In genomic region chr2:219001100-219001576, GRCh38 we compare ENCODE assay signal across 14 cellular contexts. TPM values are rescaled to one million over a fixed set of nuclear protein-coding genes. Genes with fewer than 3 reads are reported as not detected.
DNase-seq lines count a peak whose midpoint lies in the region; FAIRE-seq and TF ChIP-seq lines count a peak whose summit lies in the region.
"Had no signal": no experiment of that assay in that cellular context is flagged by ENCODE, and none has a peak within 500 bp of the region (broad histone marks: within the 10 kb centered on the region; RNA-seq: fewer than 3 reads in every experiment).

No MANE protein-coding gene starts in this region.

- POLR2A ChIA-PET in H1 (lab: Charles Lee; ENCODE audit: partially characterized antibody), result interaction anchor here (1.1 kb wide), 1 partner anchor 11 kb away, joined by 4 read pairs; no protein-coding TSS in a partner anchor

- H3K23ac ChIP-seq in H1 (ENCODE audit: insufficient read length), result no peak overlapping the region

- H2BK120ac ChIP-seq in H1 (replicated peaks; ENCODE audit: low read depth, low read length), result no peak overlapping the region

- H3K27me3 ChIP-seq in H7 (ENCODE audit: control insufficient read depth, insufficient read depth, low read length) (peaks cover 98% of the 10 kb centered on the region), H1 (replicated peaks in 1 of 4; ENCODE audit: control insufficient read depth in 3 of 4, extremely low read depth in 1 of 4, insufficient read depth in 3 of 4, low read length in 3 of 4) (peaks cover 80 to 97% (median 93%) of the 10 kb centered on the region in 4 experiments), neural progenitor cell (peaks cover 100% of the 10 kb centered on the region)

- H4K20me1 ChIP-seq in H1 (replicated peaks in 1 of 2; ENCODE audit: control insufficient read depth in 1 of 2, insufficient read depth in 2 of 2, low read length in 2 of 2) (peaks cover 5 to 9% of the 10 kb centered on the region in 2 experiments), neural progenitor cell (ENCODE audit: low read depth) (peaks cover 57% of the 10 kb centered on the region)

- peaks cover 23% of the 10 kb centered on the region for H3K4me1 Mint-ChIP-seq in neural progenitor cell

- H3K18ac ChIP-seq in H1 (ENCODE audit: extremely low read depth, low read length), result 0 out of 2 replicates have a peak overlapping the region, but pooled peaks have one; percentile 75

- H4K5ac ChIP-seq in H1 (ENCODE audit: insufficient read length, low read depth, low read length), result no peak overlapping the region

- DNase-seq in H7, result no peak
- no peak for DNase-seq in H1 (ENCODE audit: low read depth in 1 of 2, low spot score in 2 of 2)
- no peak for DNase-seq in neural progenitor cell (ENCODE audit: low spot score)
- no peak for DNase-seq in stimulated activated CD4-positive, alpha-beta T cell treated with anti-CD3 and anti-CD28 coated beads, Interleukin-15, amount 100 ng/mL, for 24 hours
- no peak for DNase-seq in cerebellar nuclear complex (lab: John Stamatoyannopoulos, UW)
- DNase-seq in NCI-H187 treated with DMSO at 0.1 percent for 48 hours (lab: John Stamatoyannopoulos, UW), result no peak
- no peak for DNase-seq in central memory CD4-positive, alpha-beta T cell
- DNase-seq: CD8-positive, alpha-beta memory T cell; OCI-M1 had no signal

- CTCF ChIA-PET in H1 (lab: Charles Lee; ENCODE audit: partially characterized antibody), result interaction anchor here (0.6 to 19.5 kb wide), 28 partner anchors 9 to 521 kb away, joined by 3 to 284 read pairs (median 8); partner anchors contain the start of genes CFAP65, CRYBA2, FEV and IHH

- H2BK5ac ChIP-seq in H1 (ENCODE audit: low read depth, low read length), result no peak overlapping the region

- no peak for TF ChIP-seq POLR2A in H1 (IDR thresholded peaks at IDR 0.05; ENCODE audit: control extremely low read depth in 1 of 2, low read depth in 2 of 2, low read length in 2 of 2)

- no peaks in the 10 kb centered on the region for H3K36me3 Mint-ChIP-seq in neural progenitor cell
- H3K36me3 Mint-ChIP-seq: brain had no signal

- no peak for TF ChIP-seq RAD21 in H1 (IDR thresholded peaks at IDR 0.05 in 1 of 2, conservative IDR thresholded peaks at IDR 0.05 in 1 of 2; ENCODE audit: low read depth in 2 of 2, low read length in 2 of 2)

- H2AFZ ChIP-seq in H1 (ENCODE audit: low read length) (no peak overlapping the region), neural progenitor cell (replicated peaks) (no peak overlapping the region)

- H3K9ac ChIP-seq in H1 (replicated peaks in 1 of 4; ENCODE audit: extremely low read depth in 1 of 4, low read depth in 3 of 4, low read length in 3 of 4) (no peak overlapping the region), neural progenitor cell (no peak overlapping the region)
- H3K9ac ChIP-seq: KMS-11 had no signal

- H3K4me2 ChIP-seq in H1 (ENCODE audit: insufficient read depth in 1 of 2, low read depth in 2 of 2, low read length in 2 of 2) (peak overlapping the region; percentile 52 to 74), neural progenitor cell (peak overlapping the region; percentile 96)
- H3K4me2 ChIP-seq: KMS-11 had no signal

- TF ChIP-seq CTCF in C4-2B (conservative IDR thresholded peaks at IDR 0.05), result no peak
- no peak for TF ChIP-seq CTCF in H1 (IDR thresholded peaks at IDR 0.05; ENCODE audit: control extremely low read depth in 1 of 3, insufficient read depth in 1 of 3, low read depth in 1 of 3, low read length in 3 of 3)
- no peak for TF ChIP-seq CTCF in neural progenitor cell (IDR thresholded peaks at IDR 0.05)

- H4K91ac ChIP-seq in H1 (replicated peaks; ENCODE audit: insufficient read length, low read length), result no peak overlapping the region

- H3K36me3 ChIP-seq in H7 (replicated peaks; ENCODE audit: control insufficient read depth, insufficient read depth, low read length), result no peaks in the 10 kb centered on the region
- 0 out of 8 replicates have a peak, but pooled peaks cover 0 to 5% (median 0%) of the 10 kb centered on the region in 4 experiments for H3K36me3 ChIP-seq in H1 (ENCODE audit: control insufficient read depth in 2 of 4, insufficient read depth in 4 of 4, low read length in 3 of 4)
- no peaks in the 10 kb centered on the region for H3K36me3 ChIP-seq in neural progenitor cell
- H3K36me3 ChIP-seq: right atrium auricular region had no signal

- H3K4me1 ChIP-seq in H1 (replicated peaks in 1 of 4; ENCODE audit: control insufficient read depth in 3 of 4, insufficient read depth in 4 of 4, low read length in 3 of 4) (peaks cover 0 to 34% (median 24%) of the 10 kb centered on the region in 4 experiments; a peak in 6 of 7 replicates), neural progenitor cell (peaks cover 31% of the 10 kb centered on the region)

- no peak overlapping the region for H3K4me3 Mint-ChIP-seq in neural progenitor cell

- H2AK5ac ChIP-seq in H1 (ENCODE audit: low read depth, low read length), result peak overlapping the region; percentile 75; the same call in 1 of the 2 replicates

- H3K79me1 ChIP-seq in H1 (ENCODE audit: low read depth, low read length), result no peaks in the 10 kb centered on the region

- H3K9me3 ChIP-seq in H1 (ENCODE audit: insufficient read depth in 2 of 2, low read depth in 1 of 2, low read length in 1 of 2), result no peaks in the 10 kb centered on the region
- H3K9me3 ChIP-seq in neural progenitor cell (ENCODE audit: low read depth), result no peaks in the 10 kb centered on the region
- H3K9me3 ChIP-seq: right atrium auricular region had no signal

- 0 out of 2 replicates have a peak overlapping the region, but pooled peaks have one; percentile 61 for H2BK20ac ChIP-seq in H1 (ENCODE audit: low read length)

- H3K14ac ChIP-seq in H1 (ENCODE audit: insufficient read length), result no peak overlapping the region

- H3K27ac ChIP-seq in C4-2B, result peak overlapping the region; percentile 64
- no peak overlapping the region for H3K27ac ChIP-seq in H1 (ENCODE audit: low read depth, low read length)
- no peak overlapping the region for H3K27ac ChIP-seq in neural progenitor cell
- H3K27ac ChIP-seq: KMS-11, right atrium auricular region had no signal

- no peaks in the 10 kb centered on the region for H3K9me3 Mint-ChIP-seq in neural progenitor cell
- H3K9me3 Mint-ChIP-seq: CD8-positive, alpha-beta memory T cell had no signal

- H4K8ac ChIP-seq in H1 (ENCODE audit: extremely low read depth, insufficient read depth, low read length), result peak overlapping the region; percentile 36; the same call in 1 of the 2 replicates

- FAIRE-seq in H1 (lab: Jason Lieb, UNC), result no peak

- H3K4ac ChIP-seq in H1 (replicated peaks; ENCODE audit: insufficient read length, low read depth, low read length), result no peak overlapping the region

- peaks cover 60% of the 10 kb centered on the region for H3K27me3 Mint-ChIP-seq in neural progenitor cell (ENCODE audit: insufficient read depth, low read depth)

- peaks cover 6% of the 10 kb centered on the region for H3F3A ChIP-seq in neural progenitor cell (ENCODE audit: low read depth)

- no peak overlapping the region for H3K56ac ChIP-seq in H1 (replicated peaks; ENCODE audit: insufficient read length, low read depth, low read length)

- TF ChIP-seq EP300 in H1 (IDR thresholded peaks at IDR 0.05; ENCODE audit: borderline replicate concordance in 1 of 2, low read depth in 2 of 2, low read length in 2 of 2), result no peak

- 8% methylated on average over 24 of the region's 26 CpGs; no CpG with 5 or more reads in 1 of the 2 experiments for WGBS in H1 (ENCODE audit: extremely low coverage in 1 of 2, insufficient coverage in 1 of 2, insufficient read length in 1 of 2, insufficient replicate concordance in 2 of 2, low coverage in 1 of 2, low lambda C conversion rate in 2 of 2, missing lambda C conversion rate in 1 of 2), 2 experiments

- H3K79me2 ChIP-seq in H1 (ENCODE audit: control insufficient read depth in 1 of 2, insufficient read depth in 2 of 2, low read length in 2 of 2) (no peaks in the 10 kb centered on the region), neural progenitor cell (ENCODE audit: low read depth) (no peaks in the 10 kb centered on the region)

- peak overlapping the region; percentile 81; the same call in 1 of the 2 replicates for H2BK12ac ChIP-seq in H1 (ENCODE audit: low read depth, low read length)

- H3K27ac Mint-ChIP-seq in neural progenitor cell, result no peak overlapping the region
- H3K27ac Mint-ChIP-seq: brain; CD8-positive, alpha-beta memory T cell had no signal

- H3K4me3 ChIP-seq in H7 (ENCODE audit: insufficient read depth, low read depth, low read length), result peak overlapping the region; percentile 37
- peak overlapping the region in 1 of 4 experiments; percentile 65; a peak in 2 of 8 replicates for H3K4me3 ChIP-seq in H1 (ENCODE audit: extremely low read depth in 1 of 4, insufficient read depth in 2 of 4, low read depth in 3 of 4, low read length in 4 of 4)
- no peak overlapping the region for H3K4me3 ChIP-seq in neural progenitor cell

- peaks cover 12% of the 10 kb centered on the region; the same call in 1 of the 2 replicates for H3K23me2 ChIP-seq in H1 (ENCODE audit: low read depth, low read length)

- H2BK15ac ChIP-seq in H1 (ENCODE audit: low read length), result peak overlapping the region; percentile 18; the same call in 1 of the 2 replicates

RNA-seq across cellular contexts. Expression of gene CRYBA2, which starts 7.9 kb away (rescaled TPM):
- total RNA-seq in H7 (2014; rRNA removed; shearing (Covaris generic)), result not detected in 2 replicates
- not detected in 2 replicates for total RNA-seq in H1 (2021; fragmentation: NEBNext Ultra II Directional; extraction: Animal tissue kit (Norgen Biotek cat#: 25700))
- polyA plus RNA-seq in H1 (2011; rRNA removed), result not detected in 2 replicates
- not detected for polyA plus RNA-seq in H1 (2011; cell fraction: cytosol; rRNA removed)
- not detected for polyA plus RNA-seq in H1 (2011; cell fraction: nucleus; rRNA removed)
- polyA plus RNA-seq in H1 (2012, experiment 1 of 2), result not detected in 4 replicates
- not detected for polyA plus RNA-seq in H1 (2012, experiment 2 of 2)
- polyA plus RNA-seq in H1 (2013, experiment 1 of 2), result not detected
- not detected for polyA plus RNA-seq in H1 (2013, experiment 2 of 2)
- polyA minus RNA-seq in H1 (2011; rRNA and poly(A)+ RNA removed), result not detected in 2 replicates
- not detected for polyA minus RNA-seq in H1 (2011; cell fraction: cytosol; rRNA and poly(A)+ RNA removed)
- not detected for polyA minus RNA-seq in H1 (2011; cell fraction: nucleus; rRNA and poly(A)+ RNA removed)
- not detected in 2 replicates for total RNA-seq in neural progenitor cell (ENCODE audit: low replicate concordance)
- total RNA-seq: CD8-positive, alpha-beta memory T cell; esophagus mucosa; right atrium auricular region had no signal
- polyA plus RNA-seq: CD8-positive, alpha-beta memory T cell had no signal

RNA-seq across cellular contexts. Expression of gene FEV, which starts 16.2 kb away (rescaled TPM):
- not detected in 2 replicates for total RNA-seq in H7 (2014; rRNA removed; shearing (Covaris generic))
- not detected in 2 replicates for total RNA-seq in H1 (2021; fragmentation: NEBNext Ultra II Directional; extraction: Animal tissue kit (Norgen Biotek cat#: 25700))
- polyA plus RNA-seq in H1 (2011; rRNA removed), result not detected in 2 replicates
- polyA plus RNA-seq in H1 (2011; cell fraction: cytosol; rRNA removed), result not detected
- polyA plus RNA-seq in H1 (2011; cell fraction: nucleus; rRNA removed), result not detected
- polyA plus RNA-seq in H1 (2012, experiment 1 of 2), result not detected in 4 replicates
- not detected for polyA plus RNA-seq in H1 (2012, experiment 2 of 2)
- polyA plus RNA-seq in H1 (2013, experiment 1 of 2), result not detected
- not detected for polyA plus RNA-seq in H1 (2013, experiment 2 of 2)
- not detected in 2 replicates for polyA minus RNA-seq in H1 (2011; rRNA and poly(A)+ RNA removed)
- polyA minus RNA-seq in H1 (2011; cell fraction: cytosol; rRNA and poly(A)+ RNA removed), result not detected
- polyA minus RNA-seq in H1 (2011; cell fraction: nucleus; rRNA and poly(A)+ RNA removed), result not detected
- total RNA-seq in neural progenitor cell (ENCODE audit: low replicate concordance), result not detected in 2 replicates
- total RNA-seq: CD8-positive, alpha-beta memory T cell; esophagus mucosa; right atrium auricular region had no signal
- polyA plus RNA-seq: CD8-positive, alpha-beta memory T cell had no signal

RNA-seq across cellular contexts. Expression of gene CFAP65, which starts 40.2 kb away (rescaled TPM):
- 0.11 TPM in 1 of 2 replicates, not detected in the other for total RNA-seq in H7 (2014; rRNA removed; shearing (Covaris generic))
- total RNA-seq in H1 (2021; fragmentation: NEBNext Ultra II Directional; extraction: Animal tissue kit (Norgen Biotek cat#: 25700)), result 0.13 and 0.19 TPM in 2 replicates
- polyA plus RNA-seq in H1 (2011; rRNA removed), result 0.38 and 0.45 TPM in 2 replicates
- 1.0 TPM for polyA plus RNA-seq in H1 (2011; cell fraction: cytosol; rRNA removed)
- polyA plus RNA-seq in H1 (2011; cell fraction: nucleus; rRNA removed), result 0.88 TPM
- polyA plus RNA-seq in H1 (2012, experiment 1 of 2), result 0.32 to 0.68 TPM (median 0.52 TPM) in 4 replicates
- 0.33 TPM for polyA plus RNA-seq in H1 (2012, experiment 2 of 2)
- 0.18 TPM for polyA plus RNA-seq in H1 (2013, experiment 1 of 2)
- polyA plus RNA-seq in H1 (2013, experiment 2 of 2), result 0.18 TPM
- polyA minus RNA-seq in H1 (2011; rRNA and poly(A)+ RNA removed), result 0.35 and 0.76 TPM in 2 replicates
- polyA minus RNA-seq in H1 (2011; cell fraction: cytosol; rRNA and poly(A)+ RNA removed), result not detected
- polyA minus RNA-seq in H1 (2011; cell fraction: nucleus; rRNA and poly(A)+ RNA removed), result 0.20 TPM
- 0.22 and 0.80 TPM in 2 replicates for total RNA-seq in neural progenitor cell (ENCODE audit: low replicate concordance)
- total RNA-seq: CD8-positive, alpha-beta memory T cell; esophagus mucosa; right atrium auricular region had no signal
- polyA plus RNA-seq: CD8-positive, alpha-beta memory T cell had no signal

RNA-seq across cellular contexts. Expression of gene CDK5R2, which starts 41.7 kb away (rescaled TPM):
- 0.17 TPM in 1 of 2 replicates, not detected in the other for total RNA-seq in H7 (2014; rRNA removed; shearing (Covaris generic))
- not detected in 2 replicates for total RNA-seq in H1 (2021; fragmentation: NEBNext Ultra II Directional; extraction: Animal tissue kit (Norgen Biotek cat#: 25700))
- polyA plus RNA-seq in H1 (2011; rRNA removed), result 0.14 TPM in 2 replicates
- 0.09 TPM for polyA plus RNA-seq in H1 (2011; cell fraction: cytosol; rRNA removed)
- polyA plus RNA-seq in H1 (2011; cell fraction: nucleus; rRNA removed), result not detected
- polyA plus RNA-seq in H1 (2012, experiment 1 of 2), result 0.08 to 0.33 TPM (median 0.14 TPM) in 3 of 4 replicates, not detected in the other
- polyA plus RNA-seq in H1 (2012, experiment 2 of 2), result not detected
- 0.10 TPM for polyA plus RNA-seq in H1 (2013, experiment 1 of 2)
- polyA plus RNA-seq in H1 (2013, experiment 2 of 2), result 0.13 TPM
- 0.06 TPM in 1 of 2 replicates, not detected in the other for polyA minus RNA-seq in H1 (2011; rRNA and poly(A)+ RNA removed)
- not detected for polyA minus RNA-seq in H1 (2011; cell fraction: cytosol; rRNA and poly(A)+ RNA removed)
- not detected for polyA minus RNA-seq in H1 (2011; cell fraction: nucleus; rRNA and poly(A)+ RNA removed)
- 0.09 TPM in 1 of 2 replicates, not detected in the other for total RNA-seq in neural progenitor cell (ENCODE audit: low replicate concordance)
- total RNA-seq: CD8-positive, alpha-beta memory T cell; esophagus mucosa; right atrium auricular region had no signal
- polyA plus RNA-seq: CD8-positive, alpha-beta memory T cell had no signal

RNA-seq across cellular contexts. Expression of gene IHH, which starts 59.6 kb away (rescaled TPM):
- total RNA-seq in H7 (2014; rRNA removed; shearing (Covaris generic)), result 1.1 TPM in 2 replicates
- not detected in 2 replicates for total RNA-seq in H1 (2021; fragmentation: NEBNext Ultra II Directional; extraction: Animal tissue kit (Norgen Biotek cat#: 25700))
- 0.03 and 0.13 TPM in 2 replicates for polyA plus RNA-seq in H1 (2011; rRNA removed)
- polyA plus RNA-seq in H1 (2011; cell fraction: cytosol; rRNA removed), result not detected
- not detected for polyA plus RNA-seq in H1 (2011; cell fraction: nucleus; rRNA removed)
- polyA plus RNA-seq in H1 (2012, experiment 1 of 2), result 0.08 to 0.17 TPM (median 0.14 TPM) in 4 replicates
- 0.10 TPM for polyA plus RNA-seq in H1 (2012, experiment 2 of 2)
- 0.02 TPM for polyA plus RNA-seq in H1 (2013, experiment 1 of 2)
- 0.02 TPM for polyA plus RNA-seq in H1 (2013, experiment 2 of 2)
- not detected in 2 replicates for polyA minus RNA-seq in H1 (2011; rRNA and poly(A)+ RNA removed)
- polyA minus RNA-seq in H1 (2011; cell fraction: cytosol; rRNA and poly(A)+ RNA removed), result not detected
- polyA minus RNA-seq in H1 (2011; cell fraction: nucleus; rRNA and poly(A)+ RNA removed), result not detected
- 0.06 TPM in 1 of 2 replicates, not detected in the other for total RNA-seq in neural progenitor cell (ENCODE audit: low replicate concordance)
- total RNA-seq: CD8-positive, alpha-beta memory T cell; right atrium auricular region had no signal
- polyA plus RNA-seq: CD8-positive, alpha-beta memory T cell had no signal
